ENCODE assay signal across 10 cellular contexts in the genomic region with DNA sequence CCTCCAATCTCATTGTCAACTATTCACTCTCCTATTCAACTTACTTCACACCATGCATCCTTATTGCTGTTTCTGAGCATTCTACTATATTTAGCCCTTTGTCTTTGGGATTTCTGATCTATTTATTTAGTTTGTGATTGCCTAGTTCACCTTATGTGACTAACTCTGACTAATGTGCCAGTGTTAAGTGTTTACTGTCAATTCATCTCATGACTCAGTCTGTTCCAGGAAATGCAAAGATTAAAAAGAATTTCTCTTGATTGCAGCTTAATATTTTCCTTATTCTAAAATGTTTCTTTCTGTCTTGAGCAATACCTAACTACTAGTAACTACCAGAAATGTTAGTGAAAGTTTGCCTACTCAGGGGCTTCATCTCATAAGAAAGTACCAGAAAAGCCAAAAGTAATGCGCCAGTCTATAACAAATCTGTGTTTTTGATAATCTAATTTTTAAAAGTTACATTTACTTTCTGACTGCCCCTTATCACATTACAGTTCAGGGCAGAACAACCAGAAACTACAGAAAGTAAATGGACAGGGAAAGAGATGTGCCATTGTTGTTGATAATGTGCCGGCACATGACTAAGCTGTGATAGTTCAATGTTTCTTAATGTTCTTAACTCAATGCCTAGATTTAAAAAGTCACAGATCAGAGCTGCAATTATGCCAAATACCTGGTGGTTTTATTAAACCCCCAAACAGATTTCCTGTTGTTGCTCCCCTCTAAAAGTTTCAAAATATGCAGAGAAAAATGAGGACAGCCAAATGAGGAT.
DNase-seq lines count a peak whose midpoint lies in the region; ATAC-seq, FAIRE-seq and TF ChIP-seq lines count a peak whose summit lies in the region.
"Had no signal": no experiment of that assay in that cellular context is flagged by ENCODE, and none has a peak within 500 bp of the region (broad histone marks: within the 10 kb centered on the region; RNA-seq: fewer than 3 reads in every experiment).

No MANE protein-coding gene starts in this region.

- no peaks in the 10 kb centered on the region for H3K27me3 Mint-ChIP-seq in astrocyte (ENCODE audit: low read depth, unreplicated experiment)
- no peaks in the 10 kb centered on the region for H3K27me3 Mint-ChIP-seq in activated T-helper 1 cell treated with anti-CD3 and anti-CD28 coated beads, Interleukin-12 subunit alpha, Interleukin-12 subunit beta, Interleukin-2, Interleukin-4 antibody, amounts not matched to agents 30 ng/mL and 10 ng/mL and 1 ng/mL, durations not matched to agents 14 hours and 24 hours and 36 hours (ENCODE audit: insufficient read depth)
- no peaks in the 10 kb centered on the region for H3K27me3 Mint-ChIP-seq in naive thymus-derived CD8-positive, alpha-beta T cell

- in situ Hi-C loops in G401 (cut with HindIII; ENCODE audit: low sequenced_read_pairs), result no loop called here

- H3K4me3 ChIP-seq in A673 (ENCODE audit: low read depth, low read length, poor library complexity, severe bottlenecking) (no peak overlapping the region), astrocyte (ENCODE audit: insufficient read depth, low read depth, low read length) (no peak overlapping the region), kidney epithelial cell (ENCODE audit: low read depth, low read length) (no peak overlapping the region)
- H3K4me3 ChIP-seq: ovary had no signal

- H3K27me3 ChIP-seq in A673 (replicated peaks; ENCODE audit: insufficient read depth, low read depth, low read length, poor library complexity) (no peaks in the 10 kb centered on the region), astrocyte (ENCODE audit: insufficient read depth, low read length) (no peaks in the 10 kb centered on the region), kidney epithelial cell (ENCODE audit: control insufficient read depth, insufficient read depth, low read length) (no peaks in the 10 kb centered on the region)
- H3K27me3 ChIP-seq: ovary had no signal

- DNase-seq in A673 (ENCODE audit: low spot score) (peak; percentile 26), H4 (ENCODE audit: low spot score) (peak; percentile 19), astrocyte (ENCODE audit: low read depth) (peak; percentile 89), kidney epithelial cell (ENCODE audit: low read depth) (peak; percentile 61), NCI-H446 treated with DMSO at 0.1 percent for 48 hours (lab: John Stamatoyannopoulos, UW) (no peak), G401 (ENCODE audit: low spot score) (no peak)
- no peak for DNase-seq in activated T-helper 1 cell treated with anti-CD3 and anti-CD28 coated beads, Interleukin-12 subunit alpha, Interleukin-12 subunit beta, Interleukin-2, Interleukin-4 antibody, amounts not matched to agents 30 ng/mL and 10 ng/mL and 1 ng/mL, durations not matched to agents 14 hours and 24 hours and 36 hours (ENCODE audit: low spot score)
- no peak for DNase-seq in naive thymus-derived CD8-positive, alpha-beta T cell
- DNase-seq: NCI-H1930, ovary had no signal

- intact Hi-C loops in A673 (cut with micrococcal nuclease; ENCODE audit: unreplicated experiment), result no loop called here
- intact Hi-C loops in activated T-helper 1 cell treated with anti-CD3 and anti-CD28 coated beads, Interleukin-12 subunit alpha, Interleukin-12 subunit beta, Interleukin-2, Interleukin-4 antibody, amounts not matched to agents 30 ng/mL and 10 ng/mL and 1 ng/mL, durations not matched to agents 14 hours and 24 hours and 36 hours (cut with micrococcal nuclease), result no loop called here

- H4K20me1 ChIP-seq in astrocyte (ENCODE audit: insufficient read depth, low read length), result no peaks in the 10 kb centered on the region

- H3K4me2 ChIP-seq in astrocyte (ENCODE audit: low read length), result peak overlapping the region; percentile 62

- H3K36me3 Mint-ChIP-seq in astrocyte (ENCODE audit: low read depth, unreplicated experiment), result no peaks in the 10 kb centered on the region
- H3K36me3 Mint-ChIP-seq in activated T-helper 1 cell treated with anti-CD3 and anti-CD28 coated beads, Interleukin-12 subunit alpha, Interleukin-12 subunit beta, Interleukin-2, Interleukin-4 antibody, amounts not matched to agents 30 ng/mL and 10 ng/mL and 1 ng/mL, durations not matched to agents 14 hours and 24 hours and 36 hours (ENCODE audit: low read depth), result peaks cover 3% of the 10 kb centered on the region
- H3K36me3 Mint-ChIP-seq in naive thymus-derived CD8-positive, alpha-beta T cell, result peaks cover 48 to 67% (median 67%) of the 10 kb centered on the region in 3 donors

- H3K9ac ChIP-seq in astrocyte (ENCODE audit: low read length), result peak overlapping the region; percentile 32

- H3K27ac ChIP-seq in A673 (ENCODE audit: low read depth, low read length, poor library complexity, severe bottlenecking) (no peak overlapping the region), astrocyte (ENCODE audit: low read depth, low read length) (peak overlapping the region; percentile 80)
- H3K27ac ChIP-seq: ovary had no signal

- CTCF ChIA-PET in A673 (lab: Charles Lee), result interaction anchor here (1.2 kb wide), 1 partner anchor 140 kb away, joined by 3 read pairs; no protein-coding TSS in a partner anchor

- H3K9me3 ChIP-seq in A673 (ENCODE audit: low read depth, low read length, poor library complexity, severe bottlenecking), result no peaks in the 10 kb centered on the region
- H3K9me3 ChIP-seq in astrocyte (ENCODE audit: insufficient read depth, low read depth, low read length), result no peaks in the 10 kb centered on the region
- H3K9me3 ChIP-seq: ovary had no signal

- POLR2A ChIA-PET in A673 (lab: Charles Lee; ENCODE audit: low non-redundant PET), result no interaction called here
- POLR2A ChIA-PET in naive thymus-derived CD8-positive, alpha-beta T cell (lab: Charles Lee), result no interaction called here

- no peak for ATAC-seq in naive thymus-derived CD8-positive, alpha-beta T cell

- TF ChIP-seq CTCF in A673 (conservative IDR thresholded peaks at IDR 0.05; ENCODE audit: low read depth, low read length) (no peak), astrocyte (IDR thresholded peaks at IDR 0.05; ENCODE audit: insufficient read depth, low read depth, low read length) (no peak), kidney epithelial cell (IDR thresholded peaks at IDR 0.05; ENCODE audit: insufficient read depth, low read length, poor library complexity, severe bottlenecking) (no peak)

- H2AFZ ChIP-seq in astrocyte (ENCODE audit: low read depth, low read length), result no peak overlapping the region

- H3K4me1 ChIP-seq in A673 (ENCODE audit: insufficient read depth, low read length, poor library complexity, severe bottlenecking) (no peaks in the 10 kb centered on the region), astrocyte (ENCODE audit: insufficient read depth, low read length) (peaks cover 18% of the 10 kb centered on the region)

- H3K79me2 ChIP-seq in astrocyte (ENCODE audit: insufficient read depth, low read length), result no peaks in the 10 kb centered on the region

- FAIRE-seq in astrocyte (lab: Jason Lieb, UNC), result no peak

- H3K27ac Mint-ChIP-seq in astrocyte (ENCODE audit: unreplicated experiment), result no peak overlapping the region
- H3K27ac Mint-ChIP-seq in activated T-helper 1 cell treated with anti-CD3 and anti-CD28 coated beads, Interleukin-12 subunit alpha, Interleukin-12 subunit beta, Interleukin-2, Interleukin-4 antibody, amounts not matched to agents 30 ng/mL and 10 ng/mL and 1 ng/mL, durations not matched to agents 14 hours and 24 hours and 36 hours, result no peak overlapping the region
- no peak overlapping the region for H3K27ac Mint-ChIP-seq in naive thymus-derived CD8-positive, alpha-beta T cell

- peaks cover 12% of the 10 kb centered on the region for H3K4me1 Mint-ChIP-seq in astrocyte (ENCODE audit: low read depth, unreplicated experiment)
- H3K4me1 Mint-ChIP-seq in activated T-helper 1 cell treated with anti-CD3 and anti-CD28 coated beads, Interleukin-12 subunit alpha, Interleukin-12 subunit beta, Interleukin-2, Interleukin-4 antibody, amounts not matched to agents 30 ng/mL and 10 ng/mL and 1 ng/mL, durations not matched to agents 14 hours and 24 hours and 36 hours (ENCODE audit: low read depth), result peaks cover 6% of the 10 kb centered on the region
- no peaks in the 10 kb centered on the region for H3K4me1 Mint-ChIP-seq in naive thymus-derived CD8-positive, alpha-beta T cell

- no TSS peak for BruUV-seq in A673 (replicated peaks; lab: Mats Ljungman, UMichigan)

- no peak overlapping the region for H3K4me3 Mint-ChIP-seq in astrocyte (ENCODE audit: unreplicated experiment)
- no peak overlapping the region for H3K4me3 Mint-ChIP-seq in activated T-helper 1 cell treated with anti-CD3 and anti-CD28 coated beads, Interleukin-12 subunit alpha, Interleukin-12 subunit beta, Interleukin-2, Interleukin-4 antibody, amounts not matched to agents 30 ng/mL and 10 ng/mL and 1 ng/mL, durations not matched to agents 14 hours and 24 hours and 36 hours
- H3K4me3 Mint-ChIP-seq in naive thymus-derived CD8-positive, alpha-beta T cell, result no peak overlapping the region

- no peaks in the 10 kb centered on the region for H3K9me3 Mint-ChIP-seq in astrocyte (ENCODE audit: unreplicated experiment)
- H3K9me3 Mint-ChIP-seq in activated T-helper 1 cell treated with anti-CD3 and anti-CD28 coated beads, Interleukin-12 subunit alpha, Interleukin-12 subunit beta, Interleukin-2, Interleukin-4 antibody, amounts not matched to agents 30 ng/mL and 10 ng/mL and 1 ng/mL, durations not matched to agents 14 hours and 24 hours and 36 hours, result peaks cover 10% of the 10 kb centered on the region
- H3K9me3 Mint-ChIP-seq in naive thymus-derived CD8-positive, alpha-beta T cell, result peaks cover 0 to 21% (median 6%) of the 10 kb centered on the region in 9 donors

- H3K36me3 ChIP-seq in A673 (ENCODE audit: insufficient read depth, low read length, poor library complexity, severe bottlenecking) (no peaks in the 10 kb centered on the region), astrocyte (ENCODE audit: insufficient read depth, low read length) (no peaks in the 10 kb centered on the region), kidney epithelial cell (ENCODE audit: control insufficient read depth, insufficient read depth, low read length) (no peaks in the 10 kb centered on the region)
- H3K36me3 ChIP-seq: ovary had no signal

Comparison
In these comparisons a context has a peak if more than half of its experiments do, and no peak if none do; other contexts are left out.
1. DNase-seq: peak in A673 (single experiment), H4 (single experiment), astrocyte (single experiment) and kidney epithelial cell (single experiment); none in activated T-helper 1 cell treated with anti-CD3 and anti-CD28 coated beads, Interleukin-12 subunit alpha, Interleukin-12 subunit beta, Interleukin-2, Interleukin-4 antibody, amounts not matched to agents 30 ng/mL and 10 ng/mL and 1 ng/mL, durations not matched to agents 14 hours and 24 hours and 36 hours (single experiment), NCI-H446 treated with DMSO at 0.1 percent for 48 hours (single experiment), naive thymus-derived CD8-positive, alpha-beta T cell (0 of 10) and G401 (single experiment).